Comparison of ENCODE assay signal across 7 cellular contexts in genomic region chr6:7986219-7986618, GRCh38.
"Had no signal": no experiment of that assay in that cellular context is flagged by ENCODE, and none has a peak within 500 bp of the region (broad histone marks: within the 10 kb centered on the region; RNA-seq: fewer than 3 reads in every experiment).

No MANE protein-coding gene starts in this region.

- H3K27ac ChIP-seq: HL-60, KMS-11 had no signal

- ATAC-seq: HepG2, K562 had no signal

- DNase-seq: IMR-90, KBM-7, KG1 had no signal

- H3K4me3 ChIP-seq: K562 had no signal
